8 cellular contexts compared by ENCODE assay signal in genomic region chr7:25893436-25893835, GRCh38.
DNase-seq lines count a peak whose midpoint lies in the region; ATAC-seq and TF ChIP-seq lines count a peak whose summit lies in the region.

No MANE protein-coding gene starts in this region.

- H3K4me1 ChIP-seq in CD8-positive, alpha-beta T cell (ENCODE audit: insufficient read depth, low read length), result peaks cover 14% of the 10 kb centered on the region
- H3K4me1 ChIP-seq in KMS-11 (ENCODE audit: low read depth, poor library complexity, severe bottlenecking) (peaks cover 80% of the 10 kb centered on the region), mammary epithelial cell (ENCODE audit: insufficient read depth, low read length) (peaks cover 27% of the 10 kb centered on the region), neuronal stem cell (ENCODE audit: control insufficient read depth in 2 of 2, insufficient read depth in 1 of 2, low read depth in 1 of 2, low read length in 2 of 2) (peaks cover 0 to 5% of the 10 kb centered on the region in 2 donors)

- no TSS peak for BruUV-seq in mammary epithelial cell (replicated peaks; lab: Mats Ljungman, UMichigan)

- no peaks in the 10 kb centered on the region for H3K79me2 ChIP-seq in KMS-11 (ENCODE audit: insufficient read depth, low read depth)
- H3K79me2 ChIP-seq in mammary epithelial cell (ENCODE audit: insufficient read depth, low read length), result no peaks in the 10 kb centered on the region

- no peak overlapping the region for H3K23ac ChIP-seq in neuronal stem cell (ENCODE audit: low read depth, low read length, poor library complexity)

- CTCF ChIA-PET in CD8-positive, alpha-beta T cell (lab: Charles Lee), result interaction anchor here (0.8 to 8.4 kb wide), 48 partner anchors 8 to 1284 kb away, joined by 3 to 141 read pairs (median 4); no protein-coding TSS in a partner anchor
- CTCF ChIA-PET in mammary epithelial cell (lab: Charles Lee; ENCODE audit: low non-redundant PET), result interaction anchor here (0.6 kb wide), 2 partner anchors 267 to 555 kb away, joined by 4 to 5 read pairs; no protein-coding TSS in a partner anchor

- H4K8ac ChIP-seq in neuronal stem cell (ENCODE audit: low read depth, low read length), result no peak overlapping the region

- H3K9me3 Mint-ChIP-seq in CD8-positive, alpha-beta T cell, result no peaks in the 10 kb centered on the region

- intact Hi-C loops in CD8-positive, alpha-beta T cell (cut with DNase I, micrococcal nuclease), result loop anchor here (1.0 to 10.0 kb wide), 10 partner anchors 168 to 1267 kb away; partner anchors contain the start of genes CBX3 (in 1 of the 2) and HNRNPA2B1 (in 1 of the 2)
- intact Hi-C loops in mammary epithelial cell (cut with micrococcal nuclease), result loop anchor here (1.0 to 5.0 kb wide), 6 partner anchors 168 to 1249 kb away; partner anchors contain the start of genes HNRNPA2B1 and HOXA5

- peak overlapping the region; percentile 52; the same call in 1 of the 2 replicates for H2AFZ ChIP-seq in KMS-11 (ENCODE audit: low read depth)
- peak overlapping the region; percentile 94 for H2AFZ ChIP-seq in mammary epithelial cell (ENCODE audit: low read depth, low read length)
- H2AFZ ChIP-seq in neuronal stem cell (ENCODE audit: low read length), result peak overlapping the region; percentile 85

- H3K4me3 ChIP-seq in CD8-positive, alpha-beta T cell (ENCODE audit: low read depth, low read length), result peak overlapping the region; percentile 73
- H3K4me3 ChIP-seq in KMS-11 (IDR thresholded peaks at IDR 0.05; ENCODE audit: insufficient read depth, low read depth, low read length) (no peak overlapping the region), mammary epithelial cell (replicated peaks in 1 of 3; ENCODE audit: insufficient read depth in 1 of 3, low read depth in 2 of 3, low read length in 3 of 3) (peak overlapping the region in 1 of 3 experiments; percentile 58), neuronal stem cell (ENCODE audit: low read length in 2 of 2) (no peak overlapping the region)

- TF ChIP-seq POLR2A in erythroblast (IDR thresholded peaks at IDR 0.05; ENCODE audit: low read length), result no peak

- no peak overlapping the region for H4K91ac ChIP-seq in neuronal stem cell (ENCODE audit: low read depth, low read length, poor library complexity)

- H3K27me3 ChIP-seq in CD8-positive, alpha-beta T cell (ENCODE audit: insufficient read depth, low read length), result no peaks in the 10 kb centered on the region
- H3K27me3 ChIP-seq in KMS-11 (ENCODE audit: insufficient read depth, low read depth), result no peaks in the 10 kb centered on the region
- no peaks in the 10 kb centered on the region for H3K27me3 ChIP-seq in mammary epithelial cell (ENCODE audit: insufficient read depth, low read length)
- peaks cover 0 to 64% (median 0%) of the 10 kb centered on the region in 3 experiments for H3K27me3 ChIP-seq in neuronal stem cell (ENCODE audit: control insufficient read depth in 3 of 3, insufficient read depth in 3 of 3, low read depth in 1 of 3, low read length in 3 of 3)

- H2AK5ac ChIP-seq in neuronal stem cell (ENCODE audit: low read depth, low read length), result no peak overlapping the region

- H3K36me3 ChIP-seq in CD8-positive, alpha-beta T cell (ENCODE audit: insufficient read depth, low read length), result no peaks in the 10 kb centered on the region
- no peaks in the 10 kb centered on the region for H3K36me3 ChIP-seq in KMS-11 (ENCODE audit: insufficient read depth)
- H3K36me3 ChIP-seq in mammary epithelial cell (ENCODE audit: insufficient read depth, low read length), result no peaks in the 10 kb centered on the region
- no peaks in the 10 kb centered on the region for H3K36me3 ChIP-seq in neuronal stem cell (replicated peaks in 1 of 2; ENCODE audit: control insufficient read depth in 2 of 2, insufficient read depth in 2 of 2, low read length in 2 of 2)

- H3K14ac ChIP-seq in neuronal stem cell (ENCODE audit: low read length), result no peak overlapping the region

- H3K27me3 Mint-ChIP-seq in CD8-positive, alpha-beta T cell (ENCODE audit: low read depth), result peaks cover 10% of the 10 kb centered on the region

- H3K79me1 ChIP-seq in neuronal stem cell (ENCODE audit: low read depth, low read length), result no peaks in the 10 kb centered on the region

- H3K4me1 Mint-ChIP-seq in CD8-positive, alpha-beta T cell (ENCODE audit: low read depth), result peaks cover 21% of the 10 kb centered on the region

- no peak overlapping the region for H2BK12ac ChIP-seq in neuronal stem cell (ENCODE audit: low read length)

- POLR2A ChIA-PET in CD8-positive, alpha-beta T cell (lab: Charles Lee), result interaction anchor here (1.0 to 1.8 kb wide), 5 partner anchors 84 to 472 kb away, joined by 3 to 7 read pairs (median 3); partner anchors contain the start of gene HNRNPA2B1

- no peak overlapping the region for H3K18ac ChIP-seq in neuronal stem cell (ENCODE audit: low read length)

- H3K9me3 ChIP-seq in CD8-positive, alpha-beta T cell (ENCODE audit: low read length), result no peaks in the 10 kb centered on the region
- H3K9me3 ChIP-seq in mammary epithelial cell (replicated peaks; ENCODE audit: insufficient read depth, low read length) (no peaks in the 10 kb centered on the region), neuronal stem cell (replicated peaks in 1 of 2; ENCODE audit: control insufficient read depth in 2 of 2, insufficient read depth in 1 of 2, low read depth in 1 of 2, low read length in 2 of 2) (no peaks in the 10 kb centered on the region)

- H3K36me3 Mint-ChIP-seq in CD8-positive, alpha-beta T cell, result no peaks in the 10 kb centered on the region

- DNase-seq in CD8-positive, alpha-beta T cell, result no peak
- DNase-seq in mammary epithelial cell, result no peak
- no peak for DNase-seq in neuronal stem cell (ENCODE audit: low spot score)
- no peak for DNase-seq in NCI-H446 treated with DMSO at 0.1 percent for 48 hours (lab: John Stamatoyannopoulos, UW)
- DNase-seq in NCI-H2029 treated with DMSO at 0.1 percent for 48 hours (lab: John Stamatoyannopoulos, UW), result no peak
- no peak for DNase-seq in erythroblast (lab: John Stamatoyannopoulos, UW)

- H2BK5ac ChIP-seq in neuronal stem cell (ENCODE audit: low read length), result no peak overlapping the region

- H3K4me2 ChIP-seq in KMS-11 (peak overlapping the region; percentile 63; the same call in 1 of the 2 replicates), mammary epithelial cell (ENCODE audit: insufficient read depth, low read depth, low read length) (peak overlapping the region; percentile 97), neuronal stem cell (ENCODE audit: insufficient read depth, low read length, poor library complexity, severe bottlenecking) (no peak overlapping the region)

- H3K4me3 Mint-ChIP-seq in CD8-positive, alpha-beta T cell, result peak overlapping the region; percentile 87

- H3K4ac ChIP-seq in neuronal stem cell (ENCODE audit: low read length), result no peak overlapping the region

- dilution Hi-C loops in mammary epithelial cell (cut with HindIII; ENCODE audit: low sequenced_read_pairs), result loop anchor here (5.0 kb wide), 1 partner anchor 259 kb away; the partner anchor contains the start of gene NFE2L3

- no peaks in the 10 kb centered on the region for H4K20me1 ChIP-seq in KMS-11 (ENCODE audit: insufficient read depth)
- no peaks in the 10 kb centered on the region for H4K20me1 ChIP-seq in mammary epithelial cell (ENCODE audit: insufficient read depth, low read length)

- WGBS in mammary epithelial cell (ENCODE audit: low coverage, missing lambda C conversion rate), result 0% methylated on average over 1 of the region's 1 CpG
- whole genome bisulfite sequencing in neuronal stem cell (ENCODE audit: extremely low coverage in 2 of 2, insufficient read length in 2 of 2, insufficient replicate concordance in 1 of 2), 2 donors, result no CpG with 5 or more reads among the region's 1 CpG

- H3K27ac ChIP-seq in CD8-positive, alpha-beta T cell (ENCODE audit: low read depth, low read length), result no peak overlapping the region
- H3K27ac ChIP-seq in KMS-11 (no peak overlapping the region), mammary epithelial cell (ENCODE audit: insufficient read depth, low read depth, low read length) (no peak overlapping the region), neuronal stem cell (replicated peaks; ENCODE audit: low read length) (no peak overlapping the region)

- no peak overlapping the region for H2BK120ac ChIP-seq in neuronal stem cell (ENCODE audit: low read depth, low read length)

- no peak overlapping the region for H3K27ac Mint-ChIP-seq in CD8-positive, alpha-beta T cell

- TF ChIP-seq CTCF in CD8-positive, alpha-beta T cell (IDR thresholded peaks at IDR 0.05), result no peak
- TF ChIP-seq CTCF in KMS-11 (conservative IDR thresholded peaks at IDR 0.05; ENCODE audit: low read depth, low read length), result no peak
- no peak for TF ChIP-seq CTCF in mammary epithelial cell (conservative IDR thresholded peaks at IDR 0.05 in 1 of 2, IDR thresholded peaks at IDR 0.05 in 1 of 2; ENCODE audit: extremely low read depth in 1 of 2, insufficient read depth in 1 of 2, low read depth in 1 of 2, low read length in 2 of 2)

- H2BK15ac ChIP-seq in neuronal stem cell (ENCODE audit: low read length), result no peak overlapping the region

- H3K9ac ChIP-seq in KMS-11 (no peak overlapping the region), mammary epithelial cell (ENCODE audit: insufficient read depth, low read length) (no peak overlapping the region), neuronal stem cell (ENCODE audit: low read depth, low read length, poor library complexity) (no peak overlapping the region)

- ATAC-seq in CD8-positive, alpha-beta T cell, result no peak
- no peak for ATAC-seq in GM21825 (IDR thresholded peaks at IDR 0.05; ENCODE audit: unreplicated experiment)

- in situ Hi-C loops in mammary epithelial cell (cut with MboI; ENCODE audit: low sequenced_read_pairs in 2 of 2), result loop anchor here (5.0 to 25.0 kb wide), 7 partner anchors 159 to 1269 kb away; partner anchors contain the start of genes HOXA10 (in 1 of the 2), HOXA3 (in 1 of the 2), HOXA7 (in 1 of the 2) and HOXA9 (in 1 of the 2)
